In the genomic region with DNA sequence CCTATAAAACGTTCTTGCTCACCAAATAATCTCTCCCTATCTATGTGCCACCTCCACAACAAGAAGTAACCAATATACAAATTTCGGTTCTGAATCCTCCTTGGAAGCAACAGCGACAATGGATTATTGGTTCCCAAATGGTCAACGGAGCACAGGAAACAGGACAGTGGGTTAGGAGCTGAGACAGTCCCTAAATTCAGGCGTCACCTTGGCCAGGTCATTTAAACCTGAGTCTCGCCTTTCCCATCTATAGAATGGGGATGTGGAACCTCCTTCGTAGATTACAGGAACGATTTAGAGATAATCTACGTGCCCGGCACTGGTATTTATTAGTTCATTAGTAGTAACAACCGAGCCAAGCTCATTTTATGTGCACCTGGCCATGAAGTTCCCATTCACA, we compare ENCODE assay signal across 10 cellular contexts. TPM values are rescaled to one million over a fixed set of nuclear protein-coding genes. Genes with fewer than 3 reads are reported as not detected.
DNase-seq lines count a peak whose midpoint lies in the region; ATAC-seq, FAIRE-seq and TF ChIP-seq lines count a peak whose summit lies in the region.
"Had no signal": no experiment of that assay in that cellular context is flagged by ENCODE, and none has a peak within 500 bp of the region (broad histone marks: within the 10 kb centered on the region; RNA-seq: fewer than 3 reads in every experiment).

No MANE protein-coding gene starts in this region.

- TF ChIP-seq CTCF in heart left ventricle (IDR thresholded peaks at IDR 0.05) (no peak), astrocyte (IDR thresholded peaks at IDR 0.05; ENCODE audit: insufficient read depth, low read depth, low read length) (no peak), lower leg skin (IDR thresholded peaks at IDR 0.05) (no peak), upper lobe of left lung (IDR thresholded peaks at IDR 0.05) (no peak)

- no peak overlapping the region for H3K27ac Mint-ChIP-seq in astrocyte (ENCODE audit: unreplicated experiment)

- H3K27me3 Mint-ChIP-seq in astrocyte (ENCODE audit: low read depth, unreplicated experiment): no peaks in the 10 kb centered on the region

- FAIRE-seq in astrocyte (lab: Jason Lieb, UNC): no peak
- no peak for FAIRE-seq in urothelium cell line (lab: Jason Lieb, UNC)
- FAIRE-seq: TTC549 had no signal

- peak overlapping the region in 9 of 12 donors; percentile 63 to 83 (median 75) for H3K4me3 ChIP-seq in heart left ventricle
- peak overlapping the region; percentile 68 for H3K4me3 ChIP-seq in astrocyte (ENCODE audit: insufficient read depth, low read depth, low read length)
- peak overlapping the region; percentile 57 for H3K4me3 ChIP-seq in lower leg skin (ENCODE audit: low read depth, poor library complexity, severe bottlenecking)
- peak overlapping the region in 3 of 4 donors; percentile 86 to 94 (median 93) for H3K4me3 ChIP-seq in upper lobe of left lung

- H3K4me2 ChIP-seq in astrocyte (ENCODE audit: low read length): peak overlapping the region; percentile 96

- no peak for DNase-seq in heart left ventricle
- no peak for DNase-seq in Right ventricle myocardium superior
- no peak for DNase-seq in astrocyte (ENCODE audit: low read depth)
- DNase-seq in lower leg skin (ENCODE audit: low spot score in 2 of 2): no peak
- no peak for DNase-seq in upper lobe of left lung
- no peak for DNase-seq in urothelium cell line (ENCODE audit: low spot score)
- no peak for DNase-seq in erythroblast (lab: John Stamatoyannopoulos, UW)
- DNase-seq: occipital lobe had no signal

- H3K4me1 ChIP-seq in heart left ventricle (peaks cover 0 to 19% (median 3%) of the 10 kb centered on the region in 12 donors), astrocyte (ENCODE audit: insufficient read depth, low read length) (peaks cover 12% of the 10 kb centered on the region), upper lobe of left lung (peaks cover 8 to 25% (median 16%) of the 10 kb centered on the region in 4 donors)

- H3K27me3 ChIP-seq in heart left ventricle (no peaks in the 10 kb centered on the region), astrocyte (ENCODE audit: insufficient read depth, low read length) (no peaks in the 10 kb centered on the region), upper lobe of left lung (no peaks in the 10 kb centered on the region)

- TF ChIP-seq POLR2A in heart left ventricle (IDR thresholded peaks at IDR 0.05) (no peak), lower leg skin (IDR thresholded peaks at IDR 0.05) (no peak), upper lobe of left lung (IDR thresholded peaks at IDR 0.05) (no peak), erythroblast (IDR thresholded peaks at IDR 0.05; ENCODE audit: low read length) (no peak)

- peaks cover 4% of the 10 kb centered on the region for H3K36me3 Mint-ChIP-seq in astrocyte (ENCODE audit: low read depth, unreplicated experiment)

- peak overlapping the region; percentile 84 for H3K4me3 Mint-ChIP-seq in astrocyte (ENCODE audit: unreplicated experiment)

- peak overlapping the region; percentile 91 for H3K9ac ChIP-seq in astrocyte (ENCODE audit: low read length)

- peaks cover 45% of the 10 kb centered on the region for H4K20me1 ChIP-seq in astrocyte (ENCODE audit: insufficient read depth, low read length)

- peaks cover 4% of the 10 kb centered on the region for H3K9me3 Mint-ChIP-seq in astrocyte (ENCODE audit: unreplicated experiment)

- ATAC-seq in heart left ventricle (no peak), Right ventricle myocardium superior (ENCODE audit: poor library complexity) (no peak), upper lobe of left lung (ENCODE audit: low FRiP score in 2 of 2) (no peak), GM18520 (IDR thresholded peaks at IDR 0.05; ENCODE audit: unreplicated experiment) (no peak)

- peaks cover 61% of the 10 kb centered on the region for H3K79me2 ChIP-seq in astrocyte (ENCODE audit: insufficient read depth, low read length)

- no peak for TF ChIP-seq EP300 in upper lobe of left lung (IDR thresholded peaks at IDR 0.05)

- intact Hi-C loops in heart left ventricle (cut with DNase I) (loop anchor here in 1 of 10 donors (5.0 kb wide), 1 partner anchor 97 kb away; no protein-coding TSS in a partner anchor), Right ventricle myocardium superior (cut with DNase I) (no loop called here), lower leg skin (cut with DNase I; ENCODE audit: low total_unique reads) (no loop called here)

- no peaks in the 10 kb centered on the region for H3K36me3 ChIP-seq in heart left ventricle
- no peaks in the 10 kb centered on the region for H3K36me3 ChIP-seq in astrocyte (ENCODE audit: insufficient read depth, low read length)
- H3K36me3 ChIP-seq in upper lobe of left lung: no peaks in the 10 kb centered on the region

- 82 to 88% (median 85%) methylated on average over 11 of the region's 11 CpGs for WGBS in heart left ventricle, 4 donors
- WGBS in lower leg skin, 2 donors: 69 to 71% methylated on average over 11 of the region's 11 CpGs
- WGBS in upper lobe of left lung, 2 donors: 78 to 82% methylated on average over 10 to 11 of the region's 11 CpGs

- no peak overlapping the region for H2AFZ ChIP-seq in astrocyte (ENCODE audit: low read depth, low read length)

- no peaks in the 10 kb centered on the region for H3K9me3 ChIP-seq in heart left ventricle
- no peaks in the 10 kb centered on the region for H3K9me3 ChIP-seq in astrocyte (ENCODE audit: insufficient read depth, low read depth, low read length)
- no peaks in the 10 kb centered on the region for H3K9me3 ChIP-seq in upper lobe of left lung

- peaks cover 16% of the 10 kb centered on the region for H3K4me1 Mint-ChIP-seq in astrocyte (ENCODE audit: low read depth, unreplicated experiment)

- peak overlapping the region in 1 of 12 donors; percentile 92 for H3K27ac ChIP-seq in heart left ventricle
- no peak overlapping the region for H3K27ac ChIP-seq in astrocyte (ENCODE audit: low read depth, low read length)
- no peak overlapping the region for H3K27ac ChIP-seq in upper lobe of left lung

RNA-seq across cellular contexts. Expression of gene NT5DC3, which starts 1.1 kb away (rescaled TPM):
- total RNA-seq in heart left ventricle (1 to 10 TPM; 2.4 to 6.3 (median 3.7) TPM), Right ventricle myocardium superior (2.8 TPM), astrocyte (12.0 and 13.6 TPM in 2 replicates), lower leg skin (1 to 10 TPM; 2.9 to 4.2 (median 3.5) TPM), upper lobe of left lung (10 to 100 TPM in 1 of 6 donors, 1 to 10 TPM in 5; 3.8 to 29.3 (median 7.3) TPM)
- 1 to 10 TPM in 1 of 2 donors, under 1 TPM in 1; 0.95 to 6.3 TPM for polyA plus RNA-seq in heart left ventricle
